9 cellular contexts compared by ENCODE assay signal in the genomic region with DNA sequence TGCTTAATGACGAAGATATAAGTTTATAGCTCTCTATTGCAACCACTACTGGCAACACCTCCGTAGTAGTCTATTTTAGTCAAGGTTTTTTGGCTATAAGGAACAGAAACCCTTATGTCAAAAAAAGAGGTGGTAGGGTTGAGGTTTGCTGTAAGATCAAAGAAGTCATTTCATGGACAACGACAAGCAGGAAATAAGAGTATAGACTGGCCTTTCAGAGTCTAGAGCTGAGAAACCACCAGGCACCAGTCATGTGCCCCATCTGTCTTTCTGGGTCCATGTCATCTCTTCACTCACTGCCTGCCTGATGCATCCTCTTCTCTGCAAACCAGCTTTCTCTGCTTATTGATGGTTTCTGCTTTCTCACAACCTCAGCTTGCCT. TPM values are rescaled to one million over a fixed set of nuclear protein-coding genes. Genes with fewer than 3 reads are reported as not detected.
DNase-seq lines count a peak whose midpoint lies in the region; ATAC-seq and TF ChIP-seq lines count a peak whose summit lies in the region.
"Had no signal": no experiment of that assay in that cellular context is flagged by ENCODE, and none has a peak within 500 bp of the region (broad histone marks: within the 10 kb centered on the region; RNA-seq: fewer than 3 reads in every experiment).

No MANE protein-coding gene starts in this region.

- H3K36me3 Mint-ChIP-seq in activated T-cell treated with anti-CD3 and anti-CD28 coated beads, Interleukin-2, amount 50 U/mL, for 4 hours (ENCODE audit: insufficient read depth): peaks cover 9% of the 10 kb centered on the region

- H3K27me3 Mint-ChIP-seq in activated T-cell treated with anti-CD3 and anti-CD28 coated beads, Interleukin-2, amount 50 U/mL, for 4 hours (ENCODE audit: low read depth): no peaks in the 10 kb centered on the region
- H3K27me3 Mint-ChIP-seq: dendritic cell treated with granulocyte-macrophage colony-stimulating factor and Interleukin-4, amounts not matched to agents 40 ng/mL and 50 ng/mL, for 4 days had no signal

- peak overlapping the region; percentile 49 for H3K4me3 Mint-ChIP-seq in activated T-cell treated with anti-CD3 and anti-CD28 coated beads, Interleukin-2, amount 50 U/mL, for 4 hours
- H3K4me3 Mint-ChIP-seq: dendritic cell treated with granulocyte-macrophage colony-stimulating factor and Interleukin-4, amounts not matched to agents 40 ng/mL and 50 ng/mL, for 4 days had no signal

- no peaks in the 10 kb centered on the region for H3K36me3 ChIP-seq in BLaER1

- H3K9me3 ChIP-seq in BLaER1: peaks cover 9% of the 10 kb centered on the region

- no peak for TF ChIP-seq CTCF in foreskin fibroblast (IDR thresholded peaks at IDR 0.05; ENCODE audit: low read depth, low read length)

- peak overlapping the region; percentile 68 for H3K4me2 ChIP-seq in BLaER1

- intact Hi-C loops in left ventricle myocardium superior (cut with micrococcal nuclease): no loop called here

- no peak overlapping the region for H3K27ac ChIP-seq in BLaER1

- no peak overlapping the region for H3K9ac ChIP-seq in BLaER1

- H3K27me3 ChIP-seq in BLaER1: no peaks in the 10 kb centered on the region

- ATAC-seq in GM19043 (IDR thresholded peaks at IDR 0.05; ENCODE audit: low read depth, unreplicated experiment) (peak; percentile 91), HG03095 (IDR thresholded peaks at IDR 0.05; ENCODE audit: unreplicated experiment) (peak; percentile 87), left ventricle myocardium superior (no peak)
- peak; percentile 77 to 85 for ATAC-seq in activated T-cell treated with anti-CD3 and anti-CD28 coated beads, Interleukin-2, amount 50 U/mL, for 4 hours

- H3K9me3 Mint-ChIP-seq in activated T-cell treated with anti-CD3 and anti-CD28 coated beads, Interleukin-2, amount 50 U/mL, for 4 hours: peaks cover 6% of the 10 kb centered on the region
- H3K9me3 Mint-ChIP-seq: dendritic cell treated with granulocyte-macrophage colony-stimulating factor and Interleukin-4, amounts not matched to agents 40 ng/mL and 50 ng/mL, for 4 days had no signal

- H3K4me3 ChIP-seq in BLaER1: no peak overlapping the region
- no peak overlapping the region for H3K4me3 ChIP-seq in foreskin fibroblast (ENCODE audit: low read depth in 1 of 2, low read length in 2 of 2)

- no peak for DNase-seq in activated T-cell treated with anti-CD3 and anti-CD28 coated beads, Interleukin-2, amount 50 U/mL, for 4 hours
- DNase-seq in foreskin fibroblast: no peak
- no peak for DNase-seq in AG20443 (ENCODE audit: low spot score)
- DNase-seq in left ventricle myocardium superior: no peak
- no peak for DNase-seq in RPMI8226

- no peaks in the 10 kb centered on the region for H4K20me1 ChIP-seq in BLaER1

- H3K4me1 ChIP-seq in BLaER1: peaks cover 29% of the 10 kb centered on the region

- peaks cover 70% of the 10 kb centered on the region for H3K4me1 Mint-ChIP-seq in activated T-cell treated with anti-CD3 and anti-CD28 coated beads, Interleukin-2, amount 50 U/mL, for 4 hours (ENCODE audit: low read depth)

RNA-seq across cellular contexts. Expression of gene THBS1, which starts 42.7 kb away (rescaled TPM):
- 1 to 10 TPM; 1.3 to 2.8 (median 2.0) TPM for total RNA-seq in activated T-cell treated with anti-CD3 and anti-CD28 coated beads, Interleukin-2, amount 50 U/mL, for 4 hours
- 29.5 TPM for total RNA-seq in left ventricle myocardium superior
